ENCODE assay signal across 17 cellular contexts in genomic region chr17:34377078-34377823, GRCh38. TPM values are rescaled to one million over a fixed set of nuclear protein-coding genes. Genes with fewer than 3 reads are reported as not detected.
DNase-seq lines count a peak whose midpoint lies in the region; ATAC-seq and TF ChIP-seq lines count a peak whose summit lies in the region.
"Had no signal": no experiment of that assay in that cellular context is flagged by ENCODE, and none has a peak within 500 bp of the region (broad histone marks: within the 10 kb centered on the region; RNA-seq: fewer than 3 reads in every experiment).

No MANE protein-coding gene starts in this region.

- 0 out of 3 replicates have a peak, but pooled peaks have one; percentile 30 for ATAC-seq in DND-41 (ENCODE audit: insufficient read depth, low read depth)
- peak; percentile 62 for ATAC-seq in GM18867 (IDR thresholded peaks at IDR 0.05; ENCODE audit: unreplicated experiment)
- ATAC-seq in HG02870 (IDR thresholded peaks at IDR 0.05; ENCODE audit: unreplicated experiment), result peak; percentile 57
- ATAC-seq: HCT116; naive thymus-derived CD4-positive, alpha-beta T cell; SK-N-SH treated with all-trans-retinoic acid at 6 μM for 48 hours had no signal

- in situ Hi-C loops in HAP-1 (cut with MboI; ENCODE audit: low sequenced_read_pairs), result no loop called here
- in situ Hi-C loops in transverse colon (cut with MboI; ENCODE audit: low pct_ligation_motif_present in 1 of 4, low pct_unique_long_range_greater_than_20kb in 1 of 4, low sequenced_read_pairs in 3 of 4), result no loop called here

- peak overlapping the region; percentile 17 for H3K27ac Mint-ChIP-seq in T-helper 1 cell treated with Interleukin-12 subunit alpha and Interleukin-12 subunit beta and Interleukin-4 antibody, amounts not matched to agents 30 μg/mL and 1 μg/mL, for 36 hours

- intact Hi-C loops in vagina (cut with DNase I) (no loop called here), transverse colon (cut with DNase I; ENCODE audit: low total_unique reads) (no loop called here), adrenal gland (cut with DNase I) (no loop called here)

- peak overlapping the region; percentile 30 for H3K9ac ChIP-seq in DND-41 (ENCODE audit: low read depth, low read length)

- H4K20me1 ChIP-seq in DND-41 (ENCODE audit: insufficient read depth, low read length), result no peaks in the 10 kb centered on the region

- no peaks in the 10 kb centered on the region for H3K79me2 ChIP-seq in DND-41 (ENCODE audit: insufficient read depth, low read length)

- TF ChIP-seq EP300 in transverse colon (IDR thresholded peaks at IDR 0.05; ENCODE audit: low read depth), result no peak

- TF ChIP-seq CTCF in DND-41 (IDR thresholded peaks at IDR 0.05; ENCODE audit: borderline replicate concordance, extremely low read depth, low read length, poor library complexity, severe bottlenecking) (no peak), vagina (IDR thresholded peaks at IDR 0.05) (no peak), transverse colon (IDR thresholded peaks at IDR 0.05) (no peak), adrenal gland (IDR thresholded peaks at IDR 0.05) (no peak)

- H3K9me3 Mint-ChIP-seq in T-helper 1 cell treated with Interleukin-12 subunit alpha and Interleukin-12 subunit beta and Interleukin-4 antibody, amounts not matched to agents 30 μg/mL and 1 μg/mL, for 36 hours, result no peaks in the 10 kb centered on the region

- TF ChIP-seq POLR2A in vagina (IDR thresholded peaks at IDR 0.05) (no peak), transverse colon (IDR thresholded peaks at IDR 0.05) (no peak), adrenal gland (IDR thresholded peaks at IDR 0.05) (no peak)

- H3K4me1 ChIP-seq in DND-41 (ENCODE audit: insufficient read depth, low read length) (peaks cover 60% of the 10 kb centered on the region), vagina (no peaks in the 10 kb centered on the region), HAP-1 (no peaks in the 10 kb centered on the region), transverse colon (peaks cover 0 to 11% (median 1%) of the 10 kb centered on the region in 4 donors), adrenal gland (replicated peaks in 1 of 2) (peaks cover 0 to 5% of the 10 kb centered on the region in 2 donors)

- no peaks in the 10 kb centered on the region for H3K27me3 ChIP-seq in DND-41 (ENCODE audit: insufficient read depth, low read length, poor library complexity)
- no peaks in the 10 kb centered on the region for H3K27me3 ChIP-seq in vagina
- peaks cover 5% of the 10 kb centered on the region; the same call in 1 of the 2 replicates for H3K27me3 ChIP-seq in HAP-1 (ENCODE audit: low read depth)
- no peaks in the 10 kb centered on the region for H3K27me3 ChIP-seq in transverse colon
- H3K27me3 ChIP-seq in adrenal gland, result no peaks in the 10 kb centered on the region
- H3K27me3 ChIP-seq: cardiac muscle cell had no signal

- H3K4me3 ChIP-seq in DND-41 (ENCODE audit: low read depth in 1 of 2, low read length in 2 of 2) (no peak overlapping the region), vagina (no peak overlapping the region), HAP-1 (no peak overlapping the region), transverse colon (no peak overlapping the region), adrenal gland (no peak overlapping the region)
- H3K4me3 ChIP-seq: cardiac muscle cell, thoracic aorta had no signal

- DNase-seq in DND-41 (peak; percentile 4), vagina (ENCODE audit: extremely low spot score in 2 of 2) (no peak), HAP-1 (ENCODE audit: low spot score in 2 of 2) (no peak), transverse colon (no peak), adrenal gland (no peak)
- DNase-seq: activated naive CD4-positive, alpha-beta T cell treated with anti-CD3 and anti-CD28 coated beads, Interleukin-2, amount 50 U/mL, for 16 hours; AML-193; naive thymus-derived CD4-positive, alpha-beta T cell had no signal

- H3K36me3 ChIP-seq in DND-41 (ENCODE audit: insufficient read depth, low read length) (no peaks in the 10 kb centered on the region), vagina (no peaks in the 10 kb centered on the region), HAP-1 (replicated peaks) (no peaks in the 10 kb centered on the region), transverse colon (no peaks in the 10 kb centered on the region), adrenal gland (replicated peaks in 1 of 2) (no peaks in the 10 kb centered on the region)
- H3K36me3 ChIP-seq: cardiac muscle cell, thoracic aorta had no signal

- no peak overlapping the region for H2AFZ ChIP-seq in DND-41 (ENCODE audit: low read depth, low read length)

- H3K4me3 Mint-ChIP-seq in T-helper 1 cell treated with Interleukin-12 subunit alpha and Interleukin-12 subunit beta and Interleukin-4 antibody, amounts not matched to agents 30 μg/mL and 1 μg/mL, for 36 hours, result no peak overlapping the region
- H3K4me3 Mint-ChIP-seq: naive thymus-derived CD4-positive, alpha-beta T cell had no signal

- no peak overlapping the region for H3K4me2 ChIP-seq in DND-41 (ENCODE audit: insufficient read depth, low read length)

- peaks cover 24% of the 10 kb centered on the region for H3K27me3 Mint-ChIP-seq in T-helper 1 cell treated with Interleukin-12 subunit alpha and Interleukin-12 subunit beta and Interleukin-4 antibody, amounts not matched to agents 30 μg/mL and 1 μg/mL, for 36 hours (ENCODE audit: low read depth)

- H3K9me3 ChIP-seq in DND-41 (ENCODE audit: insufficient read depth, low read length, severe bottlenecking) (no peaks in the 10 kb centered on the region), vagina (no peaks in the 10 kb centered on the region), HAP-1 (no peaks in the 10 kb centered on the region), transverse colon (no peaks in the 10 kb centered on the region), adrenal gland (replicated peaks in 1 of 3) (no peaks in the 10 kb centered on the region)
- H3K9me3 ChIP-seq: thoracic aorta had no signal

- no peaks in the 10 kb centered on the region for H3K36me3 Mint-ChIP-seq in T-helper 1 cell treated with Interleukin-12 subunit alpha and Interleukin-12 subunit beta and Interleukin-4 antibody, amounts not matched to agents 30 μg/mL and 1 μg/mL, for 36 hours (ENCODE audit: low read depth)

- peak overlapping the region; percentile 64 for H3K27ac ChIP-seq in DND-41 (ENCODE audit: low read length)
- H3K27ac ChIP-seq in vagina, result no peak overlapping the region
- H3K27ac ChIP-seq in transverse colon, result no peak overlapping the region
- no peak overlapping the region for H3K27ac ChIP-seq in adrenal gland
- H3K27ac ChIP-seq: cardiac muscle cell, thoracic aorta had no signal

- H3K4me1 Mint-ChIP-seq in T-helper 1 cell treated with Interleukin-12 subunit alpha and Interleukin-12 subunit beta and Interleukin-4 antibody, amounts not matched to agents 30 μg/mL and 1 μg/mL, for 36 hours (ENCODE audit: low read depth), result peaks cover 49% of the 10 kb centered on the region

- WGBS in transverse colon (ENCODE audit: low coverage in 1 of 2), 2 donors, result 89 to 95% methylated on average over 2 to 3 of the region's 3 CpGs
- 82 to 91% (median 84%) methylated on average over 3 of the region's 3 CpGs for WGBS in adrenal gland, 4 donors

RNA-seq across cellular contexts. Expression of gene CCL1, which starts 14.2 kb away (rescaled TPM):
- total RNA-seq in vagina (not detected), transverse colon (not detected), adrenal gland (not detected)
- not detected for polyA plus RNA-seq in adrenal gland
- total RNA-seq: cardiac muscle cell, fibroblast of villous mesenchyme, liver, thoracic aorta had no signal
- polyA plus RNA-seq: cardiac muscle cell; liver; naive thymus-derived CD4-positive, alpha-beta T cell had no signal

RNA-seq across cellular contexts. Expression of gene CCL13, which starts 21.0 kb away (rescaled TPM):
- 2.2 TPM for total RNA-seq in vagina
- total RNA-seq in transverse colon, result 10 to 100 TPM in 1 of 4 donors, 1 to 10 TPM in 2, not detected in 1; 5.4 to 10.5 (median 8.2) TPM
- total RNA-seq in adrenal gland, result 10 to 100 TPM in 1 of 8 donors, 1 to 10 TPM in 6, under 1 TPM in 1; 0.81 to 17.6 (median 3.4) TPM
- polyA plus RNA-seq in adrenal gland, result 1 to 10 TPM; 1.7 to 2.2 (median 1.7) TPM
- total RNA-seq: cardiac muscle cell; fibroblast of villous mesenchyme; naive thymus-derived CD4-positive, alpha-beta T cell had no signal
- polyA plus RNA-seq: cardiac muscle cell; naive thymus-derived CD4-positive, alpha-beta T cell had no signal

RNA-seq across cellular contexts. Expression of gene CCL8, which starts 58.0 kb away (rescaled TPM):
- total RNA-seq in vagina (1.5 TPM), transverse colon (10 to 100 TPM in 1 of 4 donors, 1 to 10 TPM in 1, not detected in 2; 1.2 to 10.9 TPM), adrenal gland (1 to 10 TPM in 3 of 8 donors, under 1 TPM in 3, not detected in 2; 0.60 to 5.4 (median 1.7) TPM)
- 1 to 10 TPM in 2 of 3 donors, under 1 TPM in 1; 0.79 to 1.3 (median 1.2) TPM for polyA plus RNA-seq in adrenal gland
- total RNA-seq: cardiac muscle cell; fibroblast of villous mesenchyme; liver; naive thymus-derived CD4-positive, alpha-beta T cell had no signal
- polyA plus RNA-seq: cardiac muscle cell; naive thymus-derived CD4-positive, alpha-beta T cell had no signal
